In genomic region chr16:89052824-89053724, GRCh38 we compare ENCODE assay signal across 8 cellular contexts. TPM values are rescaled to one million over a fixed set of nuclear protein-coding genes. Genes with fewer than 3 reads are reported as not detected.
DNase-seq lines count a peak whose midpoint lies in the region; ATAC-seq and TF ChIP-seq lines count a peak whose summit lies in the region.

No MANE protein-coding gene starts in this region.

- H3K36me3 ChIP-seq in trophoblast cell (ENCODE audit: control insufficient read depth in 1 of 2, insufficient read depth in 2 of 2, low read length in 2 of 2): no peaks in the 10 kb centered on the region

- H4K8ac ChIP-seq in trophoblast cell (ENCODE audit: low read depth, low read length): no peak overlapping the region

- H3K4me3 ChIP-seq in foreskin fibroblast (ENCODE audit: low read depth in 1 of 2, low read length in 2 of 2) (no peak overlapping the region), trophoblast cell (ENCODE audit: low read depth, low read length) (no peak overlapping the region)

- H3K4me2 ChIP-seq in trophoblast cell (ENCODE audit: low read length): no peak overlapping the region

- TF ChIP-seq CTCF in foreskin fibroblast (IDR thresholded peaks at IDR 0.05; ENCODE audit: low read depth, low read length): no peak

- peak overlapping the region; percentile 44 for H3K4me3 Mint-ChIP-seq in activated CD8-positive, alpha-beta T cell treated with anti-CD3 and anti-CD28 coated beads, Interleukin-2, amount 10 ng/mL, durations not matched to agents 7 days and 5 days

- H3K79me2 ChIP-seq in trophoblast cell (ENCODE audit: control insufficient read depth, insufficient read depth, low read length, poor library complexity): no peaks in the 10 kb centered on the region

- H2AK5ac ChIP-seq in trophoblast cell (ENCODE audit: low read length): no peak overlapping the region

- no peaks in the 10 kb centered on the region for H3K4me1 ChIP-seq in trophoblast cell (ENCODE audit: control insufficient read depth in 1 of 2, insufficient read depth in 2 of 2, low read length in 2 of 2)

- no peak overlapping the region for H3K27ac Mint-ChIP-seq in activated CD8-positive, alpha-beta T cell treated with anti-CD3 and anti-CD28 coated beads, Interleukin-2, amount 10 ng/mL, durations not matched to agents 7 days and 5 days

- no peaks in the 10 kb centered on the region for H3K79me1 ChIP-seq in trophoblast cell (ENCODE audit: low read length)

- H4K12ac ChIP-seq in trophoblast cell (ENCODE audit: low read depth, low read length): no peak overlapping the region

- POLR2A ChIA-PET in activated CD8-positive, alpha-beta T cell treated with anti-CD3 and anti-CD28 coated beads, Interleukin-2, amount 10 ng/mL, durations not matched to agents 7 days and 5 days (lab: Charles Lee): no interaction called here

- H3K9me3 Mint-ChIP-seq in activated CD8-positive, alpha-beta T cell treated with anti-CD3 and anti-CD28 coated beads, Interleukin-2, amount 10 ng/mL, durations not matched to agents 7 days and 5 days (ENCODE audit: insufficient read depth): no peaks in the 10 kb centered on the region

- WGBS in trophoblast cell (ENCODE audit: extremely low coverage, insufficient coverage, insufficient read length): no CpG with 5 or more reads among the region's 49 CpGs

- no peak overlapping the region for H3K14ac ChIP-seq in trophoblast cell (ENCODE audit: low read length)

- H3K4me1 Mint-ChIP-seq in activated CD8-positive, alpha-beta T cell treated with anti-CD3 and anti-CD28 coated beads, Interleukin-2, amount 10 ng/mL, durations not matched to agents 7 days and 5 days (ENCODE audit: low read depth): no peaks in the 10 kb centered on the region

- no peak for ATAC-seq in activated CD8-positive, alpha-beta T cell treated with anti-CD3 and anti-CD28 coated beads, Interleukin-2, amount 10 ng/mL, durations not matched to agents 7 days and 5 days

- H2AFZ ChIP-seq in trophoblast cell (ENCODE audit: insufficient read depth, low read length, poor library complexity): no peak overlapping the region

- H2BK120ac ChIP-seq in trophoblast cell (ENCODE audit: insufficient read depth, low read length, poor library complexity): no peak overlapping the region

- H3K18ac ChIP-seq in trophoblast cell (ENCODE audit: low read length): no peak overlapping the region

- CTCF ChIA-PET in activated CD8-positive, alpha-beta T cell treated with anti-CD3 and anti-CD28 coated beads, Interleukin-2, amount 10 ng/mL, durations not matched to agents 7 days and 5 days (lab: Charles Lee): no interaction called here

- no peak overlapping the region for H3K4ac ChIP-seq in trophoblast cell (ENCODE audit: low read depth, low read length)

- in situ Hi-C loops in G401 (cut with HindIII; ENCODE audit: low sequenced_read_pairs): no loop called here

- H3K9me3 ChIP-seq in trophoblast cell (ENCODE audit: insufficient read depth, low read depth, low read length): peaks cover 6% of the 10 kb centered on the region

- no peak overlapping the region for H2BK12ac ChIP-seq in trophoblast cell (ENCODE audit: low read length)

- H2BK5ac ChIP-seq in trophoblast cell (ENCODE audit: low read depth, low read length, poor library complexity): no peak overlapping the region

- no peak overlapping the region for H4K91ac ChIP-seq in trophoblast cell (ENCODE audit: low read depth, low read length)

- no peaks in the 10 kb centered on the region for H3K27me3 ChIP-seq in trophoblast cell (ENCODE audit: insufficient read depth, low read length)

- no peaks in the 10 kb centered on the region for H3K27me3 Mint-ChIP-seq in activated CD8-positive, alpha-beta T cell treated with anti-CD3 and anti-CD28 coated beads, Interleukin-2, amount 10 ng/mL, durations not matched to agents 7 days and 5 days (ENCODE audit: low read depth)

- H3K23ac ChIP-seq in trophoblast cell (ENCODE audit: low read length): no peak overlapping the region

- no peak overlapping the region for H3K9ac ChIP-seq in trophoblast cell (ENCODE audit: low read length)

- peak; percentile 93 for DNase-seq in G401 (ENCODE audit: low spot score)
- peak; percentile 44 for DNase-seq in NCI-H187 treated with DMSO at 0.1 percent for 48 hours (lab: John Stamatoyannopoulos, UW)
- DNase-seq in activated CD8-positive, alpha-beta T cell treated with anti-CD3 and anti-CD28 coated beads, Interleukin-2, amount 10 ng/mL, durations not matched to agents 7 days and 5 days: no peak
- DNase-seq in mucosa of gallbladder (ENCODE audit: low spot score): peak; percentile 22
- no peak for DNase-seq in foreskin fibroblast
- no peak for DNase-seq in trophoblast cell
- DNase-seq in RPMI8226: no peak
- no peak for DNase-seq in kidney glomerular epithelial cell (lab: John Stamatoyannopoulos, UW)

- no peak overlapping the region for H3K27ac ChIP-seq in trophoblast cell (ENCODE audit: low read depth, low read length)

- H3K36me3 Mint-ChIP-seq in activated CD8-positive, alpha-beta T cell treated with anti-CD3 and anti-CD28 coated beads, Interleukin-2, amount 10 ng/mL, durations not matched to agents 7 days and 5 days (ENCODE audit: low read depth): no peaks in the 10 kb centered on the region

RNA-seq across cellular contexts. Expression of gene ACSF3, which starts 40.6 kb away (rescaled TPM):
- total RNA-seq in G401 (2014; rRNA removed; shearing (Covaris generic)): 38.0 and 38.7 TPM in 2 replicates
- 10 to 100 TPM; 38.6 to 45.1 TPM for total RNA-seq in activated CD8-positive, alpha-beta T cell treated with anti-CD3 and anti-CD28 coated beads, Interleukin-2, amount 10 ng/mL, durations not matched to agents 7 days and 5 days
- total RNA-seq in mucosa of gallbladder: 63.4 TPM
- polyA plus RNA-seq in trophoblast cell (2013): 8.7 and 8.8 TPM in 2 replicates

Comparison
In these comparisons a context has a peak if more than half of its experiments do, and no peak if none do; other contexts are left out.
1. DNase-seq: peak in G401 (single experiment), NCI-H187 treated with DMSO at 0.1 percent for 48 hours (single experiment) and mucosa of gallbladder (single experiment); none in activated CD8-positive, alpha-beta T cell treated with anti-CD3 and anti-CD28 coated beads, Interleukin-2, amount 10 ng/mL, durations not matched to agents 7 days and 5 days (single experiment), foreskin fibroblast (0 of 2), trophoblast cell (0 of 2), RPMI8226 (single experiment) and kidney glomerular epithelial cell (single experiment).